Comparison of ENCODE assay signal across 2 cellular contexts in genomic region chr19:43711751-43712355, GRCh38.
TF ChIP-seq lines count a peak whose summit lies in the region.

No MANE protein-coding gene starts in this region.

TF ChIP-seq in A549, 52 proteins besides CTCF, POLR2A, EP300 and RAD21 (continued from another document):
- TF ChIP-seq USF2 (IDR thresholded peaks at IDR 0.05) (peak; percentile 76), RNF2 (IDR thresholded peaks at IDR 0.05; ENCODE audit: borderline replicate concordance, low read depth) (no peak), FOSL2 (IDR thresholded peaks at IDR 0.05) (no peak), FOSL2 (CRISPR knock-in tag; IDR thresholded peaks at IDR 0.05) (peak; percentile 75)

TF ChIP-seq in GM23338, 12 proteins besides CTCF, POLR2A, EP300 and RAD21:
- TF ChIP-seq REST (IDR thresholded peaks at IDR 0.05; ENCODE audit: unreplicated experiment) (no peak), EZH2phosphoT487 (IDR thresholded peaks at IDR 0.05; ENCODE audit: unreplicated experiment) (no peak)
